ENCODE assay signal across 31 cellular contexts in genomic region chr13:113946409-113947181, GRCh38. TPM values are rescaled to one million over a fixed set of nuclear protein-coding genes. Genes with fewer than 3 reads are reported as not detected.
DNase-seq lines count a peak whose midpoint lies in the region; ATAC-seq and TF ChIP-seq lines count a peak whose summit lies in the region.
"Had no signal": no experiment of that assay in that cellular context is flagged by ENCODE, and none has a peak within 500 bp of the region (broad histone marks: within the 10 kb centered on the region; RNA-seq: fewer than 3 reads in every experiment).

No MANE protein-coding gene starts in this region.

- H3K27me3 Mint-ChIP-seq in activated CD4-positive, alpha-beta T cell treated with anti-CD3 and anti-CD28 coated beads for 36 hours = no peaks in the 10 kb centered on the region
- H3K27me3 Mint-ChIP-seq: activated CD4-positive, alpha-beta T cell treated with anti-CD3 and anti-CD28 coated beads, Interleukin-2, amount 10 ng/mL, durations not matched to agents 24 days and 14 days; activated naive CD8-positive, alpha-beta T cell treated with anti-CD3 and anti-CD28 coated beads for 36 hours; progenitor cell of endocrine pancreas; stimulated activated memory B cell treated with anti-CD40 and anti-IgM and Interleukin-4, amounts not matched to agents 10 μg/mL and 1 μg/mL and 100 μg/mL, for 72 hours had no signal

- no peaks in the 10 kb centered on the region for H3K36me3 ChIP-seq in gastroesophageal sphincter
- H3K36me3 ChIP-seq: colonic mucosa, neutrophil, suprapubic skin, upper lobe of right lung had no signal

- DNase-seq in activated CD4-positive, alpha-beta T cell treated with anti-CD3 and anti-CD28 coated beads for 36 hours = no peak
- DNase-seq in activated CD4-positive, alpha-beta T cell treated with anti-CD3 and anti-CD28 coated beads, Interleukin-2, amount 50 U/mL, for 1 hour = no peak
- peak; percentile 1 for DNase-seq in NCI-H226
- no peak for DNase-seq in stimulated activated effector memory CD8-positive, alpha-beta T cell treated with anti-CD3 and anti-CD28 coated beads, Interleukin-12 subunit alpha, Interleukin-12 subunit beta, amount 100 ng/mL, for 72 hours (ENCODE audit: low spot score in 2 of 2)
- DNase-seq in NCI-H524 treated with DMSO at 0.1 percent for 48 hours (lab: John Stamatoyannopoulos, UW) = no peak
- DNase-seq in G401 (ENCODE audit: low spot score) = no peak
- no peak for DNase-seq in NCI-H345 (lab: John Stamatoyannopoulos, UW)
- DNase-seq: 8988T; activated CD4-positive, alpha-beta T cell treated with anti-CD3 and anti-CD28 coated beads, Interleukin-2, amount 10 ng/mL, durations not matched to agents 24 days and 14 days; activated gamma-delta T cell; activated naive CD8-positive, alpha-beta T cell treated with anti-CD3 and anti-CD28 coated beads for 36 hours; activated T-cell treated with anti-CD3 and anti-CD28 coated beads, Interleukin-2, amount 50 U/mL, for 1 hour; effector CD8-positive, alpha-beta T cell; NCI-H1048; NCI-H1694; NCI-H510A treated with DMSO at 0.1 percent for 48 hours; NK-92 treated with Interleukin-12 subunit alpha and Interleukin-12 subunit beta, amount 100 ng/mL, for 24 hours; SIG-M5; SW 1271; T1000; upper lobe of right lung had no signal

- POLR2A ChIA-PET in activated CD4-positive, alpha-beta T cell treated with anti-CD3 and anti-CD28 coated beads for 36 hours (lab: Charles Lee) = no interaction called here

- CTCF ChIA-PET in activated CD4-positive, alpha-beta T cell treated with anti-CD3 and anti-CD28 coated beads for 36 hours (lab: Charles Lee) = no interaction called here

- in situ Hi-C loops in G401 (cut with HindIII; ENCODE audit: low sequenced_read_pairs) = no loop called here

- peaks cover 0 to 28% (median 8%) of the 10 kb centered on the region in 3 donors for H3K4me1 ChIP-seq in gastroesophageal sphincter
- H3K4me1 ChIP-seq: upper lobe of right lung had no signal

- no peaks in the 10 kb centered on the region for H3K9me3 ChIP-seq in gastroesophageal sphincter
- H3K9me3 ChIP-seq: colonic mucosa, neutrophil, suprapubic skin, upper lobe of right lung had no signal

- TF ChIP-seq CTCF in gastroesophageal sphincter (IDR thresholded peaks at IDR 0.05) = no peak

- intact Hi-C loops in activated CD4-positive, alpha-beta T cell treated with anti-CD3 and anti-CD28 coated beads for 36 hours (cut with DNase I, micrococcal nuclease) = no loop called here

- peaks cover 3% of the 10 kb centered on the region for H3K4me1 Mint-ChIP-seq in activated CD4-positive, alpha-beta T cell treated with anti-CD3 and anti-CD28 coated beads for 36 hours
- H3K4me1 Mint-ChIP-seq in stimulated activated effector memory CD8-positive, alpha-beta T cell treated with anti-CD3 and anti-CD28 coated beads, Interleukin-12 subunit alpha, Interleukin-12 subunit beta, amount 100 ng/mL, for 72 hours = peaks cover 18% of the 10 kb centered on the region
- H3K4me1 Mint-ChIP-seq: activated CD4-positive, alpha-beta T cell treated with anti-CD3 and anti-CD28 coated beads, Interleukin-2, amount 10 ng/mL, durations not matched to agents 24 days and 14 days; GM23338 had no signal

- ATAC-seq in activated CD4-positive, alpha-beta T cell treated with anti-CD3 and anti-CD28 coated beads for 36 hours = no peak
- no peak for ATAC-seq in gastroesophageal sphincter
- no peak for ATAC-seq in stimulated activated effector memory CD8-positive, alpha-beta T cell treated with anti-CD3 and anti-CD28 coated beads, Interleukin-12 subunit alpha, Interleukin-12 subunit beta, amount 100 ng/mL, for 72 hours
- ATAC-seq: stimulated activated memory B cell treated with anti-CD40 and anti-IgM and Interleukin-4, amounts not matched to agents 10 μg/mL and 1 μg/mL and 100 μg/mL, for 72 hours had no signal

- H3K27me3 ChIP-seq in gastroesophageal sphincter = no peaks in the 10 kb centered on the region
- H3K27me3 ChIP-seq: colonic mucosa, suprapubic skin, upper lobe of right lung had no signal

- no peaks in the 10 kb centered on the region for H3K36me3 Mint-ChIP-seq in activated CD4-positive, alpha-beta T cell treated with anti-CD3 and anti-CD28 coated beads for 36 hours (ENCODE audit: low read depth)
- H3K36me3 Mint-ChIP-seq in stimulated activated effector memory CD8-positive, alpha-beta T cell treated with anti-CD3 and anti-CD28 coated beads, Interleukin-12 subunit alpha, Interleukin-12 subunit beta, amount 100 ng/mL, for 72 hours = peaks cover 16% of the 10 kb centered on the region
- H3K36me3 Mint-ChIP-seq: activated naive CD8-positive, alpha-beta T cell treated with anti-CD3 and anti-CD28 coated beads for 36 hours; stimulated activated memory B cell treated with anti-CD40 and anti-IgM and Interleukin-4, amounts not matched to agents 10 μg/mL and 1 μg/mL and 100 μg/mL, for 72 hours had no signal

- no peak overlapping the region for H3K4me3 Mint-ChIP-seq in activated CD4-positive, alpha-beta T cell treated with anti-CD3 and anti-CD28 coated beads for 36 hours
- H3K4me3 Mint-ChIP-seq in stimulated activated effector memory CD8-positive, alpha-beta T cell treated with anti-CD3 and anti-CD28 coated beads, Interleukin-12 subunit alpha, Interleukin-12 subunit beta, amount 100 ng/mL, for 72 hours = no peak overlapping the region
- H3K4me3 Mint-ChIP-seq: activated CD4-positive, alpha-beta T cell treated with anti-CD3 and anti-CD28 coated beads, Interleukin-2, amount 10 ng/mL, durations not matched to agents 24 days and 14 days; activated naive CD8-positive, alpha-beta T cell treated with anti-CD3 and anti-CD28 coated beads for 36 hours; GM23338; stimulated activated memory B cell treated with anti-CD40 and anti-IgM and Interleukin-4, amounts not matched to agents 10 μg/mL and 1 μg/mL and 100 μg/mL, for 72 hours had no signal

- H3K9me3 Mint-ChIP-seq in activated CD4-positive, alpha-beta T cell treated with anti-CD3 and anti-CD28 coated beads for 36 hours (ENCODE audit: low read depth) = no peaks in the 10 kb centered on the region
- no peaks in the 10 kb centered on the region for H3K9me3 Mint-ChIP-seq in stimulated activated effector memory CD8-positive, alpha-beta T cell treated with anti-CD3 and anti-CD28 coated beads, Interleukin-12 subunit alpha, Interleukin-12 subunit beta, amount 100 ng/mL, for 72 hours
- H3K9me3 Mint-ChIP-seq: activated CD4-positive, alpha-beta T cell treated with anti-CD3 and anti-CD28 coated beads, Interleukin-2, amount 10 ng/mL, durations not matched to agents 24 days and 14 days; activated naive CD8-positive, alpha-beta T cell treated with anti-CD3 and anti-CD28 coated beads for 36 hours; GM23338; stimulated activated memory B cell treated with anti-CD40 and anti-IgM and Interleukin-4, amounts not matched to agents 10 μg/mL and 1 μg/mL and 100 μg/mL, for 72 hours had no signal

- 80% methylated on average over 2 of the region's 26 CpGs; no CpG with 5 or more reads in 1 of the 2 donors for WGBS in gastroesophageal sphincter (ENCODE audit: low coverage in 1 of 2), 2 donors

- no peak for TF ChIP-seq EP300 in gastroesophageal sphincter (IDR thresholded peaks at IDR 0.05)

- H3K27ac Mint-ChIP-seq in activated CD4-positive, alpha-beta T cell treated with anti-CD3 and anti-CD28 coated beads for 36 hours = peak overlapping the region; percentile 15
- peak overlapping the region; percentile 29 for H3K27ac Mint-ChIP-seq in stimulated activated effector memory CD8-positive, alpha-beta T cell treated with anti-CD3 and anti-CD28 coated beads, Interleukin-12 subunit alpha, Interleukin-12 subunit beta, amount 100 ng/mL, for 72 hours
- H3K27ac Mint-ChIP-seq: activated CD4-positive, alpha-beta T cell treated with anti-CD3 and anti-CD28 coated beads, Interleukin-2, amount 10 ng/mL, durations not matched to agents 24 days and 14 days; activated naive CD8-positive, alpha-beta T cell treated with anti-CD3 and anti-CD28 coated beads for 36 hours; GM23338; progenitor cell of endocrine pancreas; stimulated activated memory B cell treated with anti-CD40 and anti-IgM and Interleukin-4, amounts not matched to agents 10 μg/mL and 1 μg/mL and 100 μg/mL, for 72 hours had no signal

- peak overlapping the region in 3 of 4 donors; percentile 31 to 55 (median 42) for H3K27ac ChIP-seq in gastroesophageal sphincter
- H3K27ac ChIP-seq: colonic mucosa, epithelial cell of prostate, neutrophil, suprapubic skin, upper lobe of right lung, VCaP had no signal

- H3K4me3 ChIP-seq in gastroesophageal sphincter = no peak overlapping the region
- H3K4me3 ChIP-seq: colonic mucosa, GM23338, K562, suprapubic skin, upper lobe of right lung had no signal

- TF ChIP-seq POLR2A in gastroesophageal sphincter (IDR thresholded peaks at IDR 0.05) = no peak

RNA-seq across cellular contexts. Expression of gene C13orf46, which starts 27.3 kb away (rescaled TPM):
- 1 to 10 TPM; 1.6 to 2.2 TPM for total RNA-seq in activated CD4-positive, alpha-beta T cell treated with anti-CD3 and anti-CD28 coated beads for 36 hours
- 1 to 10 TPM in 2 of 4 donors, under 1 TPM in 1, not detected in 1; 0.31 to 6.6 (median 5.9) TPM for total RNA-seq in gastroesophageal sphincter
- not detected in 2 replicates for total RNA-seq in G401 (2014; rRNA removed; shearing (Covaris generic))
